In genomic region chr11:77403228-77403627, GRCh38 we compare ENCODE assay signal across 19 cellular contexts.
DNase-seq lines count a peak whose midpoint lies in the region; ATAC-seq and TF ChIP-seq lines count a peak whose summit lies in the region.
"Had no signal": no experiment of that assay in that cellular context is flagged by ENCODE, and none has a peak within 500 bp of the region (broad histone marks: within the 10 kb centered on the region; RNA-seq: fewer than 3 reads in every experiment).

No MANE protein-coding gene starts in this region.

- TF ChIP-seq CTCF in CD14-positive monocyte (IDR thresholded peaks at IDR 0.05), result no peak
- no peak for TF ChIP-seq CTCF in VCaP (conservative IDR thresholded peaks at IDR 0.05)
- TF ChIP-seq CTCF in cardiac fibroblast (IDR thresholded peaks at IDR 0.05; ENCODE audit: low read depth, low read length), result no peak
- no peak for TF ChIP-seq CTCF in nephron progenitor cell (IDR thresholded peaks at IDR 0.05)

- DNase-seq in CD14-positive monocyte (ENCODE audit: low spot score) (no peak), cardiac fibroblast (ENCODE audit: low read depth in 2 of 2) (peak; percentile 40 to 50), nephron progenitor cell (no peak), DMS53 (lab: John Stamatoyannopoulos, UW) (no peak), mesenteric fat pad (ENCODE audit: low spot score) (no peak)
- DNase-seq: DMS 273 treated with DMSO at 0.1 percent for 48 hours, GF-D8, GOT3, MG63, NCI-H1092 treated with DMSO at 0.1 percent for 48 hours, NCI-H1694 treated with DMSO at 0.1 percent for 48 hours, NCI-H2107, NCI-H2227 treated with DMSO at 0.1 percent for 48 hours, NCI-H524 treated with DMSO at 0.1 percent for 48 hours, Right ventricle myocardium superior had no signal

- H3K27me3 Mint-ChIP-seq in CD14-positive monocyte (ENCODE audit: low read depth in 3 of 3) (no peaks in the 10 kb centered on the region), nephron progenitor cell (ENCODE audit: low read depth, poor library complexity) (peaks cover 3% of the 10 kb centered on the region)

- H3K9me3 Mint-ChIP-seq in CD14-positive monocyte (no peaks in the 10 kb centered on the region), nephron progenitor cell (no peaks in the 10 kb centered on the region)

- ATAC-seq in HG03045 (IDR thresholded peaks at IDR 0.05; ENCODE audit: unreplicated experiment) (no peak), HG03342 (IDR thresholded peaks at IDR 0.05; ENCODE audit: unreplicated experiment) (no peak)

- no peak overlapping the region for H3K4me3 ChIP-seq in cardiac fibroblast (replicated peaks in 1 of 2; ENCODE audit: low read depth in 2 of 2, low read length in 2 of 2)
- H3K4me3 ChIP-seq: BLaER1 treated with 17β-estradiol and CSF1 and Interleukin-3, amounts not matched to agents 10 nM and 100 nM; MG63 had no signal

- H3K4me1 Mint-ChIP-seq in CD14-positive monocyte (peaks cover 45% of the 10 kb centered on the region), nephron progenitor cell (peaks cover 40% of the 10 kb centered on the region)

- H3K4me3 Mint-ChIP-seq in CD14-positive monocyte (no peak overlapping the region), nephron progenitor cell (peak overlapping the region; percentile 33)

- H3K27ac Mint-ChIP-seq in CD14-positive monocyte (peak overlapping the region in 4 of 7 donors; percentile 26 to 77 (median 44)), nephron progenitor cell (peak overlapping the region; percentile 81)

- peak overlapping the region; percentile 83 for H3K27ac ChIP-seq in VCaP
- H3K27ac ChIP-seq: BLaER1 treated with 17β-estradiol and CSF1 and Interleukin-3, amounts not matched to agents 10 nM and 100 nM had no signal

- peaks cover 9 to 35% of the 10 kb centered on the region in 2 donors for H3K36me3 Mint-ChIP-seq in CD14-positive monocyte
- H3K36me3 Mint-ChIP-seq in nephron progenitor cell (ENCODE audit: low read depth), result peaks cover 8% of the 10 kb centered on the region

- intact Hi-C loops in CD14-positive monocyte (cut with micrococcal nuclease), result loop anchor here (10.0 kb wide), 2 partner anchors 52 to 142 kb away; no protein-coding TSS in a partner anchor

Comparison
In these comparisons a context has a peak if more than half of its experiments do, and no peak if none do; other contexts are left out.
1. DNase-seq: peak in cardiac fibroblast (2 of 2); none in CD14-positive monocyte (single experiment), nephron progenitor cell (single experiment), DMS53 (single experiment) and mesenteric fat pad (single experiment).